8 cellular contexts compared by ENCODE assay signal in the genomic region with DNA sequence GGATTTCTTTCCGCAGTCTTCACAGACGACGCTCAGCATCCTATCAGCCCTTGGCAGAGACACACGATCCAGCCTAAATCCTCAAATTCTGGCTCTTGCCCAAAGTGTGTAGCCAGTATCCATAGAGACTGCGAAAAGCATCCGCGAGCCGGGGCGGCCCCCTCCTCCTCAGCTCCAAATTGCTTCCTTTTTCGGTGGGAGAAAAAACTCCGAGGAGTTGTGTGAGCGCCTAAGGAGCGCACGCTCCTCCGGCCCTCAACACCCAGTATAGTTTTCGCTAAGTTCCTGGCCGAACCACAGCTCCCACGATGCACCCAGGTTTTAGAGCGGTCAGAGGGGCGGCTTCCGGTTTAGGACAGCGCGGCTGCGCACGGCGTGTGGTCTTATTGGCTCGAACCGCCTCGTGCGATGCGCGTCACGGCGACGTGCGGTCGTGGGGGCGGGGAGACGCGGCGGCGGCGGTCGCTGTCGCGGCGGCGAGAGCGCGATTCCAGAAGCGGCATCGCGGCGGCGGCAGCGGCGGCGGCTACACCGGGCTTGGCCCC. TPM values are rescaled to one million over a fixed set of nuclear protein-coding genes. Genes with fewer than 3 reads are reported as not detected.
DNase-seq lines count a peak whose midpoint lies in the region; ATAC-seq and TF ChIP-seq lines count a peak whose summit lies in the region.

A gene with protein sequence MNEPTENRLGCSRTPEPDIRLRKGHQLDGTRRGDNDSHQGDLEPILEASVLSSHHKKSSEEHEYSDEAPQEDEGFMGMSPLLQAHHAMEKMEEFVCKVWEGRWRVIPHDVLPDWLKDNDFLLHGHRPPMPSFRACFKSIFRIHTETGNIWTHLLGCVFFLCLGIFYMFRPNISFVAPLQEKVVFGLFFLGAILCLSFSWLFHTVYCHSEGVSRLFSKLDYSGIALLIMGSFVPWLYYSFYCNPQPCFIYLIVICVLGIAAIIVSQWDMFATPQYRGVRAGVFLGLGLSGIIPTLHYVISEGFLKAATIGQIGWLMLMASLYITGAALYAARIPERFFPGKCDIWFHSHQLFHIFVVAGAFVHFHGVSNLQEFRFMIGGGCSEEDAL (plus strand): TSS at position 493 of the 545 bp plus-strand sequence. CDS start 63,274 bp downstream, outside the sequence.

- CTCF ChIA-PET in CD4-positive, alpha-beta T cell (lab: Charles Lee), result interaction anchor here (1.0 to 1.6 kb wide), 3 partner anchors 100 to 249 kb away, joined by 3 to 5 read pairs (median 4); no protein-coding TSS in a partner anchor
- CTCF ChIA-PET in activated CD4-positive, alpha-beta memory T cell treated with anti-CD3 and anti-CD28 coated beads for 36 hours (lab: Charles Lee), result interaction anchor here (0.9 to 3.4 kb wide), 6 partner anchors 30 to 249 kb away, joined by 4 to 11 read pairs (median 5); no protein-coding TSS in a partner anchor

- H3K27me3 Mint-ChIP-seq in CD4-positive, alpha-beta T cell, result peaks cover 5% of the 10 kb centered on the region
- no peaks in the 10 kb centered on the region for H3K27me3 Mint-ChIP-seq in activated CD4-positive, alpha-beta memory T cell treated with anti-CD3 and anti-CD28 coated beads for 36 hours

- H3K9me3 Mint-ChIP-seq in CD4-positive, alpha-beta T cell, result no peaks in the 10 kb centered on the region
- no peaks in the 10 kb centered on the region for H3K9me3 Mint-ChIP-seq in activated CD4-positive, alpha-beta memory T cell treated with anti-CD3 and anti-CD28 coated beads for 36 hours

- peaks cover 0 to 30% (median 3%) of the 10 kb centered on the region in 4 donors for H3K4me1 ChIP-seq in right lobe of liver

- peak; percentile 92 for TF ChIP-seq POLR2A in right lobe of liver (IDR thresholded peaks at IDR 0.05)

- intact Hi-C loops in CD4-positive, alpha-beta T cell (cut with DNase I, micrococcal nuclease), result loop anchor here (2.0 to 5.0 kb wide), 5 partner anchors 30 to 698 kb away; a partner anchor contains a TSS
- intact Hi-C loops in activated CD4-positive, alpha-beta memory T cell treated with anti-CD3 and anti-CD28 coated beads for 36 hours (cut with micrococcal nuclease), result loop anchor here (1.0 to 5.0 kb wide), 2 partner anchors 28 to 38 kb away; no protein-coding TSS in a partner anchor
- intact Hi-C loops in dorsolateral prefrontal cortex (cut with DNase I) (loop anchor here (1.0 to 5.0 kb wide), 4 partner anchors 29 to 102 kb away; no protein-coding TSS in a partner anchor), right lobe of liver (cut with DNase I) (no loop called here)

- no peak for TF ChIP-seq CTCF in CD4-positive, alpha-beta T cell (IDR thresholded peaks at IDR 0.05)
- TF ChIP-seq CTCF in dorsolateral prefrontal cortex (IDR thresholded peaks at IDR 0.05 in 54 of 56, conservative IDR thresholded peaks at IDR 0.05 in 2 of 56; ENCODE audit: low read depth in 1 of 56, partially characterized antibody in 56 of 56), result peak in 17 of 56 donors; percentile 6 to 43 (median 23)
- no peak for TF ChIP-seq CTCF in right lobe of liver (IDR thresholded peaks at IDR 0.05)

- H3K9me3 ChIP-seq in CD4-positive, alpha-beta T cell (ENCODE audit: control insufficient read depth, low read length), result no peaks in the 10 kb centered on the region
- no peaks in the 10 kb centered on the region for H3K9me3 ChIP-seq in right lobe of liver

- peak within 1 kb of the TSS; percentile 76 for H3K27ac ChIP-seq in CD4-positive, alpha-beta T cell (ENCODE audit: low read depth, low read length)
- H3K27ac ChIP-seq in dorsolateral prefrontal cortex, result peak within 1 kb of the TSS; percentile 58 to 97 (median 92)
- peak within 1 kb of the TSS; percentile 93 to 97 (median 94) for H3K27ac ChIP-seq in right lobe of liver

- WGBS in right lobe of liver (ENCODE audit: insufficient coverage, low coverage, low lambda C conversion rate, missing lambda C conversion rate), result under 1% methylated on average over 18 of the region's 59 CpGs

- H3K27ac Mint-ChIP-seq in CD4-positive, alpha-beta T cell, result peak within 1 kb of the TSS; percentile 99
- peak within 1 kb of the TSS; percentile 99 for H3K27ac Mint-ChIP-seq in activated CD4-positive, alpha-beta memory T cell treated with anti-CD3 and anti-CD28 coated beads for 36 hours

- H3K36me3 ChIP-seq in right lobe of liver, result no peaks in the 10 kb centered on the region

- POLR2A ChIA-PET in CD4-positive, alpha-beta T cell (lab: Charles Lee), result interaction anchor here (0.6 to 2.9 kb wide), 11 partner anchors 10 to 303 kb away, joined by 3 to 34 read pairs (median 4); no protein-coding TSS in a partner anchor
- POLR2A ChIA-PET in activated CD4-positive, alpha-beta memory T cell treated with anti-CD3 and anti-CD28 coated beads for 36 hours (lab: Charles Lee), result interaction anchor here (1.3 to 2.1 kb wide), 2 partner anchors 29 to 89 kb away, joined by 3 to 14 read pairs; no protein-coding TSS in a partner anchor

- peaks cover 18% of the 10 kb centered on the region for H3K36me3 Mint-ChIP-seq in CD4-positive, alpha-beta T cell (ENCODE audit: low read depth)
- H3K36me3 Mint-ChIP-seq in activated CD4-positive, alpha-beta memory T cell treated with anti-CD3 and anti-CD28 coated beads for 36 hours, result no peaks in the 10 kb centered on the region

- no peaks in the 10 kb centered on the region for H3K27me3 ChIP-seq in CD4-positive, alpha-beta T cell (ENCODE audit: control insufficient read depth, insufficient read depth, low read length)
- H3K27me3 ChIP-seq in dorsolateral prefrontal cortex, result peaks cover 0 to 3% (median 0%) of the 10 kb centered on the region in 45 donors
- H3K27me3 ChIP-seq in right lobe of liver, result no peaks in the 10 kb centered on the region

- peak; percentile 97 for ATAC-seq in CD4-positive, alpha-beta T cell (ENCODE audit: poor library complexity)
- ATAC-seq in GM19452 (IDR thresholded peaks at IDR 0.05; ENCODE audit: unreplicated experiment), result peak; percentile 92
- peak; percentile 96 to 98 (median 97) for ATAC-seq in right lobe of liver

- peak within 1 kb of the TSS; percentile 62 to 100 (median 95) for H3K4me3 ChIP-seq in dorsolateral prefrontal cortex
- peak within 1 kb of the TSS; percentile 85 to 93 (median 86) for H3K4me3 ChIP-seq in right lobe of liver

- peak; percentile 87 to 94 (median 92) for DNase-seq in CD4-positive, alpha-beta T cell
- DNase-seq in HK-2 (ENCODE audit: unreplicated experiment), result peak; percentile 96
- peak; percentile 93 for DNase-seq in NCI-H82 treated with DMSO at 0.1 percent for 48 hours (lab: John Stamatoyannopoulos, UW; ENCODE audit: unreplicated experiment)
- DNase-seq in activated CD4-positive, alpha-beta memory T cell treated with anti-CD3 and anti-CD28 coated beads for 36 hours, result peak; percentile 96
- DNase-seq in dorsolateral prefrontal cortex, result peak; percentile 84 to 95 (median 92)
- DNase-seq in right lobe of liver, result peak; percentile 96 to 97 (median 97)
- DNase-seq in stimulated activated CD4-positive, alpha-beta T cell treated with anti-CD3 and anti-CD28 coated beads, Interleukin-4, amount 100 ng/mL, for 24 hours, result peak; percentile 95

- H3K4me3 Mint-ChIP-seq in CD4-positive, alpha-beta T cell, result peak within 1 kb of the TSS; percentile 97
- H3K4me3 Mint-ChIP-seq in activated CD4-positive, alpha-beta memory T cell treated with anti-CD3 and anti-CD28 coated beads for 36 hours, result peak within 1 kb of the TSS; percentile 93

- H3K4me1 Mint-ChIP-seq in CD4-positive, alpha-beta T cell (ENCODE audit: low read depth), result peaks cover 48% of the 10 kb centered on the region
- peaks cover 39% of the 10 kb centered on the region for H3K4me1 Mint-ChIP-seq in activated CD4-positive, alpha-beta memory T cell treated with anti-CD3 and anti-CD28 coated beads for 36 hours (ENCODE audit: low read depth)

RNA-seq across cellular contexts. Expression of the gene that starts here (rescaled TPM):
- 10 to 100 TPM; 12.5 to 12.6 TPM for total RNA-seq in CD4-positive, alpha-beta T cell
- total RNA-seq in activated CD4-positive, alpha-beta memory T cell treated with anti-CD3 and anti-CD28 coated beads for 36 hours, result 10 to 100 TPM; 43.8 to 47.3 TPM
- total RNA-seq in dorsolateral prefrontal cortex, result 100 to 1,000 TPM in 51 of 120 experiments, 10 to 100 TPM in 69; 39.0 to 240 (median 95.0) TPM
- 100 to 1,000 TPM in 1 of 6 experiments, 10 to 100 TPM in 5; 46.5 to 108 (median 59.8) TPM for total RNA-seq in right lobe of liver

Comparison
In these comparisons a context has a peak if more than half of its experiments do, and no peak if none do; other contexts are left out.
1. Peak in every context shown above with its lines: DNase-seq, ATAC-seq, H3K4me3 ChIP-seq and H3K27ac ChIP-seq.
2. intact Hi-C loops: an anchor here in CD4-positive, alpha-beta T cell (2.0 to 5.0 kb wide), activated CD4-positive, alpha-beta memory T cell treated with anti-CD3 and anti-CD28 coated beads for 36 hours (1.0 to 5.0 kb wide) and dorsolateral prefrontal cortex (1.0 to 5.0 kb wide); none called in right lobe of liver.